ENCODE assay signal across 20 cellular contexts in genomic region chr16:52671560-52671959, GRCh38.
A peak's percentile ranks its signal among the peaks of the same experiment; 100 is the strongest.
DNase-seq lines count a peak whose midpoint lies in the region; ATAC-seq, FAIRE-seq and TF ChIP-seq lines count a peak whose summit lies in the region.
"Had no signal": no experiment of that assay in that cellular context is flagged by ENCODE, and none has a peak within 500 bp of the region (broad histone marks: within the 10 kb centered on the region; RNA-seq: fewer than 3 reads in every experiment).

No MANE protein-coding gene starts in this region.

- no peak overlapping the region for H3K18ac ChIP-seq in IMR-90 (ENCODE audit: low read depth, low read length)
- H3K18ac ChIP-seq in H1 (ENCODE audit: extremely low read depth, low read length), result no peak overlapping the region

- H2AK5ac ChIP-seq in IMR-90 (ENCODE audit: low read depth, low read length) (no peak overlapping the region), H1 (ENCODE audit: low read depth, low read length) (no peak overlapping the region)

- H3K79me2 ChIP-seq in H1 (ENCODE audit: control insufficient read depth in 1 of 2, insufficient read depth in 2 of 2, low read length in 2 of 2), result no peaks in the 10 kb centered on the region

- no peak overlapping the region for H3K27ac ChIP-seq in IMR-90 (ENCODE audit: insufficient read depth, low read length)
- no peak overlapping the region for H3K27ac ChIP-seq in H1 (ENCODE audit: low read depth, low read length)
- H3K27ac ChIP-seq: GM23248 had no signal

- no peak overlapping the region for H3K27ac Mint-ChIP-seq in T-helper 2 cell treated with Interferon-gamma antibody and Interleukin-4, amounts not matched to agents 5 μg/mL and 100 μg/mL, for 36 hours
- H3K27ac Mint-ChIP-seq: CD4-positive, alpha-beta memory T cell; H9 had no signal

- H2BK15ac ChIP-seq in IMR-90 (ENCODE audit: low read depth, low read length) (no peak overlapping the region), H1 (ENCODE audit: low read length) (no peak overlapping the region)

- dilution Hi-C loops in IMR-90 (cut with HindIII; ENCODE audit: low sequenced_read_pairs, unreplicated experiment), result no loop called here

- H2BK120ac ChIP-seq in IMR-90 (ENCODE audit: low read depth, low read length) (no peak overlapping the region), H1 (replicated peaks; ENCODE audit: low read depth, low read length) (no peak overlapping the region)

- H3K56ac ChIP-seq in IMR-90 (ENCODE audit: extremely low read depth, insufficient read depth, low read length), result no peak overlapping the region
- no peak overlapping the region for H3K56ac ChIP-seq in H1 (replicated peaks; ENCODE audit: insufficient read length, low read depth, low read length)

- H2BK12ac ChIP-seq in H1 (ENCODE audit: low read depth, low read length), result no peak overlapping the region

- no peak for ATAC-seq in IMR-90 (ENCODE audit: low read depth)
- ATAC-seq: GM12878, HCT116 had no signal

- peaks cover 19% of the 10 kb centered on the region for H3K9me3 Mint-ChIP-seq in T-helper 2 cell treated with Interferon-gamma antibody and Interleukin-4, amounts not matched to agents 5 μg/mL and 100 μg/mL, for 36 hours

- TF ChIP-seq POLR2A in IMR-90 (IDR thresholded peaks at IDR 0.05; ENCODE audit: low read depth, low read length) (no peak), H1 (IDR thresholded peaks at IDR 0.05; ENCODE audit: control extremely low read depth in 1 of 2, low read depth in 2 of 2, low read length in 2 of 2) (no peak)

- no peaks in the 10 kb centered on the region for H3K4me1 Mint-ChIP-seq in T-helper 2 cell treated with Interferon-gamma antibody and Interleukin-4, amounts not matched to agents 5 μg/mL and 100 μg/mL, for 36 hours (ENCODE audit: low read depth)
- H3K4me1 Mint-ChIP-seq: CD4-positive, alpha-beta memory T cell; H9 had no signal

- no peaks in the 10 kb centered on the region for H3K4me1 ChIP-seq in IMR-90 (ENCODE audit: control insufficient read depth, insufficient read depth, low read length)
- no peaks in the 10 kb centered on the region for H3K4me1 ChIP-seq in H1 (replicated peaks in 1 of 4; ENCODE audit: control insufficient read depth in 3 of 4, insufficient read depth in 4 of 4, low read length in 3 of 4)

- intact Hi-C loops in IMR-90 (cut with micrococcal nuclease), result no loop called here

- BruUV-seq in IMR-90 (replicated peaks; lab: Mats Ljungman, UMichigan), result no TSS peak

- H4K8ac ChIP-seq in IMR-90 (ENCODE audit: low read depth in 2 of 2, low read length in 2 of 2), result no peak overlapping the region
- H4K8ac ChIP-seq in H1 (ENCODE audit: extremely low read depth, insufficient read depth, low read length), result no peak overlapping the region

- H3K36me3 Mint-ChIP-seq in T-helper 2 cell treated with Interferon-gamma antibody and Interleukin-4, amounts not matched to agents 5 μg/mL and 100 μg/mL, for 36 hours (ENCODE audit: low read depth), result no peaks in the 10 kb centered on the region
- H3K36me3 Mint-ChIP-seq: CD4-positive, alpha-beta memory T cell had no signal

- H4K20me1 ChIP-seq in IMR-90 (ENCODE audit: insufficient read depth, low read length) (no peaks in the 10 kb centered on the region), H1 (replicated peaks in 1 of 2; ENCODE audit: control insufficient read depth in 1 of 2, insufficient read depth in 2 of 2, low read length in 2 of 2) (no peaks in the 10 kb centered on the region)

- POLR2A ChIA-PET in IMR-90 (lab: Charles Lee; ENCODE audit: unreplicated experiment), result no interaction called here
- POLR2A ChIA-PET in H1 (lab: Charles Lee; ENCODE audit: partially characterized antibody), result no interaction called here

- no peak for DNase-seq in IMR-90
- peak; percentile 20 for DNase-seq in NCI-H2171 (lab: John Stamatoyannopoulos, UW)
- DNase-seq in NCI-H526 treated with DMSO at 0.1 percent for 48 hours (lab: John Stamatoyannopoulos, UW), result peak; percentile 52
- no peak for DNase-seq in H1 (ENCODE audit: low read depth in 1 of 2, low spot score in 2 of 2)
- DNase-seq in T-helper 2 cell treated with Interferon-gamma antibody and Interleukin-4, amounts not matched to agents 5 μg/mL and 100 μg/mL, for 36 hours (ENCODE audit: low spot score), result no peak
- no peak for DNase-seq in SIG-M5 treated with dmso at 0.1 percent for 504 hours (lab: John Stamatoyannopoulos, UW; ENCODE audit: unreplicated experiment)
- no peak for DNase-seq in inferior parietal cortex (ENCODE audit: extremely low spot score)
- no peak for DNase-seq in NCI-H345 (lab: John Stamatoyannopoulos, UW)
- DNase-seq: C1 segment of cervical spinal cord; Calu3; CD4-positive, alpha-beta memory T cell; COR-L47; DMS79; EL; GDM1; GM23248; H9 had no signal

- H2BK5ac ChIP-seq in IMR-90 (ENCODE audit: low read depth, low read length, poor library complexity, severe bottlenecking), result no peak overlapping the region
- no peak overlapping the region for H2BK5ac ChIP-seq in H1 (ENCODE audit: low read depth, low read length)

- H2BK20ac ChIP-seq in IMR-90 (ENCODE audit: low read depth, low read length), result no peak overlapping the region
- H2BK20ac ChIP-seq in H1 (ENCODE audit: low read length), result no peak overlapping the region

- H3K27me3 ChIP-seq in IMR-90 (ENCODE audit: control insufficient read depth, insufficient read depth, low read length) (no peaks in the 10 kb centered on the region), H1 (replicated peaks in 1 of 4; ENCODE audit: control insufficient read depth in 3 of 4, extremely low read depth in 1 of 4, insufficient read depth in 3 of 4, low read length in 3 of 4) (no peaks in the 10 kb centered on the region)

- no CpG with 5 or more reads among the region's 1 CpG for WGBS in IMR-90 (ENCODE audit: extremely low coverage in 2 of 2, insufficient read length in 1 of 2), 2 experiments
- WGBS in H1 (ENCODE audit: extremely low coverage in 1 of 2, insufficient coverage in 1 of 2, insufficient read length in 1 of 2, insufficient replicate concordance in 2 of 2, low coverage in 1 of 2, low lambda C conversion rate in 2 of 2, missing lambda C conversion rate in 1 of 2), 2 experiments, result 96% methylated on average over 1 of the region's 1 CpG; no CpG with 5 or more reads in 1 of the 2 experiments

- no peak for FAIRE-seq in H1 (lab: Jason Lieb, UNC)
- FAIRE-seq: GM12878, GM19239 had no signal

- H3K36me3 ChIP-seq in IMR-90 (ENCODE audit: control insufficient read depth, insufficient read depth, low read length) (no peaks in the 10 kb centered on the region), H1 (ENCODE audit: control insufficient read depth in 2 of 4, insufficient read depth in 4 of 4, low read length in 3 of 4) (no peaks in the 10 kb centered on the region)

- H3K4me3 Mint-ChIP-seq in T-helper 2 cell treated with Interferon-gamma antibody and Interleukin-4, amounts not matched to agents 5 μg/mL and 100 μg/mL, for 36 hours, result no peak overlapping the region
- H3K4me3 Mint-ChIP-seq: CD4-positive, alpha-beta memory T cell; H9 had no signal

- H3K9ac ChIP-seq in IMR-90 (ENCODE audit: low read depth, low read length), result no peak overlapping the region
- H3K9ac ChIP-seq in H1 (replicated peaks in 1 of 4; ENCODE audit: extremely low read depth in 1 of 4, low read depth in 3 of 4, low read length in 3 of 4), result no peak overlapping the region
- H3K9ac ChIP-seq: GM23248 had no signal

- no peak for TF ChIP-seq EP300 in H1 (IDR thresholded peaks at IDR 0.05; ENCODE audit: borderline replicate concordance in 1 of 2, low read depth in 2 of 2, low read length in 2 of 2)

- H3K4me3 ChIP-seq in IMR-90 (ENCODE audit: insufficient read depth, low read depth, low read length), result no peak overlapping the region
- H3K4me3 ChIP-seq in H1 (ENCODE audit: extremely low read depth in 1 of 4, insufficient read depth in 2 of 4, low read depth in 3 of 4, low read length in 4 of 4), result no peak overlapping the region
- H3K4me3 ChIP-seq: GM12878, GM23248 had no signal

- H2AFZ ChIP-seq in IMR-90 (replicated peaks; ENCODE audit: low read length, poor library complexity) (no peak overlapping the region), H1 (ENCODE audit: low read length) (no peak overlapping the region)
- H2AFZ ChIP-seq: GM23248 had no signal

- no peak overlapping the region for H3K14ac ChIP-seq in IMR-90 (replicated peaks; ENCODE audit: low read depth, low read length)
- H3K14ac ChIP-seq in H1 (ENCODE audit: insufficient read length), result no peak overlapping the region

- CTCF ChIA-PET in IMR-90 (lab: Yijun Ruan, JAX) (no interaction called here), H1 (lab: Charles Lee; ENCODE audit: partially characterized antibody) (no interaction called here)

- no peaks in the 10 kb centered on the region for H3K23me2 ChIP-seq in H1 (ENCODE audit: low read depth, low read length)

- no peaks in the 10 kb centered on the region for H3K27me3 Mint-ChIP-seq in T-helper 2 cell treated with Interferon-gamma antibody and Interleukin-4, amounts not matched to agents 5 μg/mL and 100 μg/mL, for 36 hours (ENCODE audit: low read depth)
- H3K27me3 Mint-ChIP-seq: CD4-positive, alpha-beta memory T cell had no signal

- H4K5ac ChIP-seq in IMR-90 (ENCODE audit: low read depth, low read length), result no peak overlapping the region
- no peak overlapping the region for H4K5ac ChIP-seq in H1 (ENCODE audit: insufficient read length, low read depth, low read length)

- TF ChIP-seq CTCF in IMR-90 (conservative IDR thresholded peaks at IDR 0.05; ENCODE audit: low read depth, low read length), result no peak
- TF ChIP-seq CTCF in H1 (IDR thresholded peaks at IDR 0.05; ENCODE audit: control extremely low read depth in 1 of 3, insufficient read depth in 1 of 3, low read depth in 1 of 3, low read length in 3 of 3), result no peak

- H3K9me1 ChIP-seq in IMR-90 (ENCODE audit: insufficient read depth, low read length), result no peaks in the 10 kb centered on the region

- H3K9me3 ChIP-seq in IMR-90 (ENCODE audit: control insufficient read depth, insufficient read depth, low read length) (peaks cover 14% of the 10 kb centered on the region), H1 (ENCODE audit: insufficient read depth in 2 of 2, low read depth in 1 of 2, low read length in 1 of 2) (no peaks in the 10 kb centered on the region)

- H2AK9ac ChIP-seq in IMR-90 (replicated peaks; ENCODE audit: low read depth, low read length, poor library complexity), result no peak overlapping the region

- H4K91ac ChIP-seq in IMR-90 (ENCODE audit: insufficient read depth, low read depth, low read length), result no peak overlapping the region
- H4K91ac ChIP-seq in H1 (replicated peaks; ENCODE audit: insufficient read length, low read length), result no peak overlapping the region

- in situ Hi-C loops in IMR-90 (cut with MboI; ENCODE audit: low sequenced_read_pairs), result no loop called here

- no peak overlapping the region for H3K23ac ChIP-seq in IMR-90 (ENCODE audit: low read depth, low read length)
- H3K23ac ChIP-seq in H1 (ENCODE audit: insufficient read length), result no peak overlapping the region

- TF ChIP-seq RAD21 in IMR-90 (IDR thresholded peaks at IDR 0.05; ENCODE audit: low read length) (no peak), H1 (IDR thresholded peaks at IDR 0.05 in 1 of 2, conservative IDR thresholded peaks at IDR 0.05 in 1 of 2; ENCODE audit: low read depth in 2 of 2, low read length in 2 of 2) (no peak)

- H3K4me2 ChIP-seq in IMR-90 (ENCODE audit: low read depth, low read length), result no peak overlapping the region
- H3K4me2 ChIP-seq in H1 (ENCODE audit: insufficient read depth in 1 of 2, low read depth in 2 of 2, low read length in 2 of 2), result no peak overlapping the region

- no peak overlapping the region for H3K4ac ChIP-seq in IMR-90 (ENCODE audit: low read depth, low read length)
- no peak overlapping the region for H3K4ac ChIP-seq in H1 (replicated peaks; ENCODE audit: insufficient read length, low read depth, low read length)

- H3K79me1 ChIP-seq in IMR-90 (ENCODE audit: low read depth in 1 of 2, low read length in 2 of 2) (no peaks in the 10 kb centered on the region), H1 (ENCODE audit: low read depth, low read length) (no peaks in the 10 kb centered on the region)

Comparison
In these comparisons a context has a peak if more than half of its experiments do, and no peak if none do; other contexts are left out.
1. DNase-seq: peak in NCI-H2171 (single experiment) and NCI-H526 treated with DMSO at 0.1 percent for 48 hours (single experiment); none in IMR-90 (single experiment), H1 (0 of 2), T-helper 2 cell treated with Interferon-gamma antibody and Interleukin-4, amounts not matched to agents 5 μg/mL and 100 μg/mL, for 36 hours (single experiment), SIG-M5 treated with dmso at 0.1 percent for 504 hours (single experiment), inferior parietal cortex (single experiment) and NCI-H345 (single experiment).